17 cellular contexts compared by ENCODE assay signal in the genomic region with DNA sequence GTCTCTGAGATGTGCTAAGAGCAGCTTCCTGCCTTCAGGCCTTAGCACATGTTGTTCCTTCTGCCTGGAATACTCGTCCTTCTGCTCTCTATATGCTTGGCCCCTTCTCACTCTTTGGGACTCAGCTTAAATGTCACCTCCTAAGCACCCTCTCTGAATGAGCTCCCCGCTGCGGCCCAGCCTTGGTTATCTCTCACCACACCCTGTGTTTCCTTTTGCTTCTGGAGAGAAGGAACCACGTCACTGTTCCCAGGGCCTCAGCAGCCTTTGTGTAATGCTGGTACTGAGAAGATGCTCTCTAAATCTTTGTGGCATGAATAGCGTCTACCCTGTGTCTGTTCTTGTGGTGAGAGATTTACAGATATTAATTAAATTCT. TPM values are rescaled to one million over a fixed set of nuclear protein-coding genes. Genes with fewer than 3 reads are reported as not detected.
DNase-seq lines count a peak whose midpoint lies in the region; ATAC-seq and FAIRE-seq lines count a peak whose summit lies in the region.
"Had no signal": no experiment of that assay in that cellular context is flagged by ENCODE, and none has a peak within 500 bp of the region (broad histone marks: within the 10 kb centered on the region; RNA-seq: fewer than 3 reads in every experiment).

No MANE protein-coding gene starts in this region.

- peak overlapping the region; percentile 91 for H2BK15ac ChIP-seq in mesenchymal stem cell (ENCODE audit: low read depth, poor library complexity, severe bottlenecking)

- H3K4me3 Mint-ChIP-seq in stimulated activated naive CD8-positive, alpha-beta T cell treated with anti-CD3 and anti-CD28 coated beads, Interleukin-15, Interleukin-2, amounts not matched to agents 100 ng/mL and 50 ng/mL, for 24 hours: peak overlapping the region; percentile 8
- peak overlapping the region; percentile 15 for H3K4me3 Mint-ChIP-seq in activated naive CD8-positive, alpha-beta T cell treated with anti-CD3 and anti-CD28 coated beads for 36 hours

- no peak for ATAC-seq in stimulated activated naive CD8-positive, alpha-beta T cell treated with anti-CD3 and anti-CD28 coated beads, Interleukin-15, Interleukin-2, amounts not matched to agents 100 U/mL and 50 U/mL, for 24 hours

- peak overlapping the region in 1 of 2 experiments; percentile 66 for H3K23ac ChIP-seq in mesenchymal stem cell (ENCODE audit: low read length in 2 of 2)

- H3K27me3 Mint-ChIP-seq in stimulated activated naive CD8-positive, alpha-beta T cell treated with anti-CD3 and anti-CD28 coated beads, Interleukin-15, Interleukin-2, amounts not matched to agents 100 ng/mL and 50 ng/mL, for 24 hours: no peaks in the 10 kb centered on the region
- H3K27me3 Mint-ChIP-seq in activated naive CD8-positive, alpha-beta T cell treated with anti-CD3 and anti-CD28 coated beads for 36 hours: no peaks in the 10 kb centered on the region
- H3K27me3 Mint-ChIP-seq: activated B cell treated with CpG ODN at 0.5 μM for 24 hours had no signal

- H2AFZ ChIP-seq in mesenchymal stem cell (ENCODE audit: low read depth, low read length): no peak overlapping the region

- no peak overlapping the region for H3K27ac ChIP-seq in mesenchymal stem cell (ENCODE audit: low read length, poor library complexity, severe bottlenecking)
- H3K27ac ChIP-seq: brain microvascular endothelial cell had no signal

- FAIRE-seq in HTR-8/SVneo (lab: Jason Lieb, UNC): no peak
- FAIRE-seq: frontal cortex had no signal

- H3K9ac ChIP-seq in mesenchymal stem cell (ENCODE audit: low read length): no peak overlapping the region

- no peak overlapping the region for H2BK120ac ChIP-seq in mesenchymal stem cell (ENCODE audit: low read depth, low read length)

- peaks cover 34% of the 10 kb centered on the region for H3K4me1 Mint-ChIP-seq in stimulated activated naive CD8-positive, alpha-beta T cell treated with anti-CD3 and anti-CD28 coated beads, Interleukin-15, Interleukin-2, amounts not matched to agents 100 ng/mL and 50 ng/mL, for 24 hours (ENCODE audit: low read depth)
- peaks cover 31% of the 10 kb centered on the region for H3K4me1 Mint-ChIP-seq in activated naive CD8-positive, alpha-beta T cell treated with anti-CD3 and anti-CD28 coated beads for 36 hours

- H3K4me3 ChIP-seq in mesenchymal stem cell (ENCODE audit: insufficient read depth in 1 of 2, low read depth in 1 of 2, low read length in 2 of 2): no peak overlapping the region

- peak overlapping the region; percentile 84 for H2AK5ac ChIP-seq in mesenchymal stem cell (ENCODE audit: low read length, severe bottlenecking)

- H3K36me3 Mint-ChIP-seq in stimulated activated naive CD8-positive, alpha-beta T cell treated with anti-CD3 and anti-CD28 coated beads, Interleukin-15, Interleukin-2, amounts not matched to agents 100 ng/mL and 50 ng/mL, for 24 hours (ENCODE audit: low read depth): peaks cover 6% of the 10 kb centered on the region
- H3K36me3 Mint-ChIP-seq in activated naive CD8-positive, alpha-beta T cell treated with anti-CD3 and anti-CD28 coated beads for 36 hours: peaks cover 28% of the 10 kb centered on the region

- peak overlapping the region; percentile 79 to 96 for H2BK12ac ChIP-seq in mesenchymal stem cell (ENCODE audit: low read length in 2 of 2)

- peak overlapping the region; percentile 85 to 96 for H3K18ac ChIP-seq in mesenchymal stem cell (ENCODE audit: low read depth in 1 of 2, low read length in 2 of 2)

- no peak overlapping the region for H3K4me2 ChIP-seq in mesenchymal stem cell (ENCODE audit: low read length, poor library complexity, severe bottlenecking)

- H4K8ac ChIP-seq in mesenchymal stem cell (ENCODE audit: low read length): no peak overlapping the region

- peak overlapping the region in 1 of 2 experiments; percentile 76 for H3K14ac ChIP-seq in mesenchymal stem cell (ENCODE audit: low read length in 2 of 2)

- no peaks in the 10 kb centered on the region for H3K9me3 ChIP-seq in mesenchymal stem cell (ENCODE audit: control insufficient read depth, low read length)

- H3K9me3 Mint-ChIP-seq in stimulated activated naive CD8-positive, alpha-beta T cell treated with anti-CD3 and anti-CD28 coated beads, Interleukin-15, Interleukin-2, amounts not matched to agents 100 ng/mL and 50 ng/mL, for 24 hours: no peaks in the 10 kb centered on the region
- H3K9me3 Mint-ChIP-seq in activated naive CD8-positive, alpha-beta T cell treated with anti-CD3 and anti-CD28 coated beads for 36 hours: no peaks in the 10 kb centered on the region
- H3K9me3 Mint-ChIP-seq: activated B cell treated with CpG ODN at 0.5 μM for 24 hours had no signal

- H3K36me3 ChIP-seq in mesenchymal stem cell (ENCODE audit: control insufficient read depth in 1 of 2, insufficient read depth in 2 of 2, low read depth in 1 of 2, low read length in 2 of 2): peaks cover 15 to 16% of the 10 kb centered on the region in 2 experiments
- H3K36me3 ChIP-seq: brain microvascular endothelial cell had no signal

- peak overlapping the region; percentile 92 for H4K91ac ChIP-seq in mesenchymal stem cell (ENCODE audit: low read length)

- H3K4ac ChIP-seq in mesenchymal stem cell (ENCODE audit: low read depth in 1 of 2, low read length in 2 of 2): peak overlapping the region; percentile 73 to 81

- DNase-seq in stimulated activated naive CD8-positive, alpha-beta T cell treated with anti-CD3 and anti-CD28 coated beads, Interleukin-15, Interleukin-2, amounts not matched to agents 100 U/mL and 50 U/mL, for 24 hours: no peak
- DNase-seq in activated naive CD8-positive, alpha-beta T cell treated with anti-CD3 and anti-CD28 coated beads for 36 hours: no peak
- DNase-seq in mesenchymal stem cell (peak; percentile 34), cerebellum (ENCODE audit: low spot score) (no peak), AG20443 (ENCODE audit: low spot score) (no peak), HTR-8/SVneo (ENCODE audit: insufficient read length, low spot score) (no peak)
- DNase-seq in activated effector memory CD4-positive, alpha-beta T cell treated with Interleukin-2 at 50 U/mL for 16 hours: no peak
- DNase-seq: activated B cell treated with CpG ODN at 0.5 μM for 24 hours; activated T-cell treated with anti-CD3 and anti-CD28 coated beads, Interleukin-2, amount 50 U/mL, for 48 hours; brain microvascular endothelial cell; DMS79; effector CD8-positive, alpha-beta T cell; Karpas-422; NCI-H1930 had no signal

- H3K4me1 ChIP-seq in mesenchymal stem cell (ENCODE audit: control insufficient read depth, insufficient read depth, low read depth, low read length): peaks cover 17% of the 10 kb centered on the region

- peak overlapping the region; percentile 65 for H3K27ac Mint-ChIP-seq in stimulated activated naive CD8-positive, alpha-beta T cell treated with anti-CD3 and anti-CD28 coated beads, Interleukin-15, Interleukin-2, amounts not matched to agents 100 ng/mL and 50 ng/mL, for 24 hours
- no peak overlapping the region for H3K27ac Mint-ChIP-seq in activated naive CD8-positive, alpha-beta T cell treated with anti-CD3 and anti-CD28 coated beads for 36 hours
- H3K27ac Mint-ChIP-seq: activated B cell treated with CpG ODN at 0.5 μM for 24 hours, progenitor cell of endocrine pancreas had no signal

- H3K79me1 ChIP-seq in mesenchymal stem cell (replicated peaks; ENCODE audit: low read length, poor library complexity, severe bottlenecking): peaks cover 33% of the 10 kb centered on the region

- H3K27me3 ChIP-seq in mesenchymal stem cell (ENCODE audit: control insufficient read depth in 1 of 2, insufficient read depth in 1 of 2, low read length in 2 of 2): no peaks in the 10 kb centered on the region
- H3K27me3 ChIP-seq: brain microvascular endothelial cell had no signal

- 82% methylated on average over 3 of the region's 5 CpGs for WGBS in mesenchymal stem cell

- H2BK5ac ChIP-seq in mesenchymal stem cell (ENCODE audit: low read depth, low read length, poor library complexity, severe bottlenecking): no peak overlapping the region

RNA-seq across cellular contexts. Expression of a gene that starts 2.2 kb away (rescaled TPM):
- 10 to 100 TPM; 45.0 to 49.0 TPM for total RNA-seq in activated naive CD8-positive, alpha-beta T cell treated with anti-CD3 and anti-CD28 coated beads for 36 hours
- 41.7 TPM for polyA plus RNA-seq in mesenchymal stem cell (2013, experiment 1 of 2)
- 41.9 TPM for polyA plus RNA-seq in mesenchymal stem cell (2013, experiment 2 of 2)
- total RNA-seq in cerebellum: 9.9 TPM
